In genomic region chr2:189104926-189105325, GRCh38 we compare ENCODE assay signal across 2 cellular contexts.
TF ChIP-seq lines count a peak whose summit lies in the region.

No MANE protein-coding gene starts in this region.

TF ChIP-seq in GM12878, 131 proteins besides CTCF, POLR2A, EP300 and RAD21:
- TF ChIP-seq NR2F1 (conservative IDR thresholded peaks at IDR 0.05) (0 out of 2 replicates have a peak, but pooled peaks have one; percentile 57), RELB (IDR thresholded peaks at IDR 0.05; ENCODE audit: low read depth) (peak; percentile 29; the same call in 1 of the 2 replicates), DPF2 (IDR thresholded peaks at IDR 0.05) (0 out of 2 replicates have a peak, but pooled peaks have one; percentile 23), ATF7 (IDR thresholded peaks at IDR 0.05; ENCODE audit: low read depth) (peak; percentile 63), SMAD1 (IDR thresholded peaks at IDR 0.05; ENCODE audit: low read depth, partially characterized antibody) (no peak), MTA2 (IDR thresholded peaks at IDR 0.05; ENCODE audit: low read depth) (peak; percentile 77), MLLT1 (IDR thresholded peaks at IDR 0.05) (no peak), JUNB (IDR thresholded peaks at IDR 0.05) (peak; percentile 29; the same call in 1 of the 2 replicates)

TF ChIP-seq in HEK293T, 16 proteins besides CTCF, POLR2A, EP300 and RAD21:
- no peak for TF ChIP-seq BHLHE40 (IDR thresholded peaks at IDR 0.05; ENCODE audit: borderline replicate concordance)
- no peak for TF ChIP-seq L3MBTL2 (conservative IDR thresholded peaks at IDR 0.05)
- TF ChIP-seq ZNF384 (IDR thresholded peaks at IDR 0.05) = no peak
- no peak for TF ChIP-seq FOXA1 (IDR thresholded peaks at IDR 0.05)
- no peak for TF ChIP-seq HDGF (IDR thresholded peaks at IDR 0.05; ENCODE audit: borderline replicate concordance)
- no peak for TF ChIP-seq CTBP1 (IDR thresholded peaks at IDR 0.05; ENCODE audit: borderline replicate concordance)
- no peak for TF ChIP-seq TARDBP (IDR thresholded peaks at IDR 0.05)
- TF ChIP-seq NFRKB (IDR thresholded peaks at IDR 0.05) = no peak
TF ChIP-seq in HEK293T: peak in this region for 0.
